Comparison of ENCODE assay signal across 1 cellular context in genomic region chr9:19270421-19270949, GRCh38.
TF ChIP-seq lines count a peak whose summit lies in the region.

No MANE protein-coding gene starts in this region.

TF ChIP-seq in GM12878, 131 proteins besides CTCF, POLR2A, EP300 and RAD21:
- TF ChIP-seq ZNF217 (IDR thresholded peaks at IDR 0.05) (0 out of 2 replicates have a peak, but pooled peaks have one; percentile 21), IRF4 (IDR thresholded peaks at IDR 0.05; ENCODE audit: low read depth, low read length) (no peak)
